28 cellular contexts compared by ENCODE assay signal in the genomic region with DNA sequence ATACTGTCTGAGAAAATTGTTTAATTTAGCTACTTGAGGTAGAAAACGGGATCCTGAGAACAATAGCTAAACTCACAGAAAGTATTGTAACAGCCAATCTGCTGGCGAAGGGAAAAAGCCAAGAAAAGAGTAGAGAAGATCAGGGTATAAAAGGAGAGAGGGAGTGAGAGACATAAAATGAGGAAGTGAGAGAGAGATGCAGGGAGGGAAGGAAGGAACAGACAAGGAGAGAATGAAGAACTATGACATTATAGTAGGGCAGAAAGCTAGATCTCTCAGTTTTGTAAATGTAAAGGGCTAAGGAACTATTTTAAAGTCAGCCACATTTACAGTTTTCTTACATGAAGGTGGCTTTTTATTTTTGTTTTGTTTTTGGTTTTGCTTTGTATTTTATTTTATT. TPM values are rescaled to one million over a fixed set of nuclear protein-coding genes. Genes with fewer than 3 reads are reported as not detected.
DNase-seq lines count a peak whose midpoint lies in the region; ATAC-seq and TF ChIP-seq lines count a peak whose summit lies in the region.
"Had no signal": no experiment of that assay in that cellular context is flagged by ENCODE, and none has a peak within 500 bp of the region (broad histone marks: within the 10 kb centered on the region; RNA-seq: fewer than 3 reads in every experiment).

No MANE protein-coding gene starts in this region.

- H3K36me3 Mint-ChIP-seq in neural progenitor cell, result no peaks in the 10 kb centered on the region
- H3K36me3 Mint-ChIP-seq: CD8-positive, alpha-beta T cell; IgD-negative memory B cell had no signal

- H3F3A ChIP-seq in neural progenitor cell (ENCODE audit: low read depth), result no peaks in the 10 kb centered on the region

- no peak overlapping the region for H3K27ac ChIP-seq in neural progenitor cell
- H3K27ac ChIP-seq: gastrocnemius medialis, lower lobe of right lung, SJSA1, tibial artery had no signal

- ATAC-seq in HG03520 (IDR thresholded peaks at IDR 0.05; ENCODE audit: unreplicated experiment) (no peak), HG02852 (IDR thresholded peaks at IDR 0.05; ENCODE audit: unreplicated experiment) (no peak)
- ATAC-seq: CD8-positive, alpha-beta T cell; gastrocnemius medialis; Panc1 had no signal

- H3K4me3 ChIP-seq in adipocyte (ENCODE audit: low read length) (no peak overlapping the region), neural progenitor cell (no peak overlapping the region)
- H3K4me3 ChIP-seq: gastrocnemius medialis, lower lobe of right lung, SJSA1, tibial artery had no signal

- H3K27me3 ChIP-seq in adipocyte (replicated peaks; ENCODE audit: control insufficient read depth, insufficient read depth, low read length) (no peaks in the 10 kb centered on the region), neural progenitor cell (no peaks in the 10 kb centered on the region)
- H3K27me3 ChIP-seq: gastrocnemius medialis, SJSA1, tibial artery had no signal

- H4K20me1 ChIP-seq in neural progenitor cell (ENCODE audit: low read depth), result no peaks in the 10 kb centered on the region

- no peak overlapping the region for H3K27ac Mint-ChIP-seq in neural progenitor cell
- H3K27ac Mint-ChIP-seq: CD8-positive, alpha-beta T cell; IgD-negative memory B cell; stimulated activated naive CD8-positive, alpha-beta T cell treated with anti-CD3 and anti-CD28 coated beads, Interleukin-15, Interleukin-2, amounts not matched to agents 100 ng/mL and 50 ng/mL, for 24 hours had no signal

- H3K27me3 Mint-ChIP-seq in neural progenitor cell (ENCODE audit: insufficient read depth, low read depth), result no peaks in the 10 kb centered on the region

- H3K79me2 ChIP-seq in neural progenitor cell (ENCODE audit: low read depth), result no peaks in the 10 kb centered on the region

- H3K36me3 ChIP-seq in adipocyte (ENCODE audit: control insufficient read depth, insufficient read depth, low read length, severe bottlenecking) (no peaks in the 10 kb centered on the region), neural progenitor cell (no peaks in the 10 kb centered on the region)
- H3K36me3 ChIP-seq: gastrocnemius medialis, lower lobe of right lung, SJSA1, tibial artery had no signal

- peak; percentile 28 to 40 for DNase-seq in Kasumi-1 (lab: John Stamatoyannopoulos, UW)
- peak; percentile 74 for DNase-seq in NOMO-1 treated with DMSO at 0.1 percent for 48 hours (lab: John Stamatoyannopoulos, UW; ENCODE audit: unreplicated experiment)
- DNase-seq in adipocyte (ENCODE audit: low read depth), result no peak
- DNase-seq in neural progenitor cell (ENCODE audit: low spot score), result no peak
- no peak for DNase-seq in NCI-H526 treated with DMSO at 0.1 percent for 48 hours (lab: John Stamatoyannopoulos, UW)
- DNase-seq in stimulated activated CD4-positive, alpha-beta T cell treated with anti-CD3 and anti-CD28 coated beads, Interleukin-4, amount 100 ng/mL, for 24 hours, result no peak
- DNase-seq: activated naive CD4-positive, alpha-beta T cell treated with Interleukin-2 at 50 U/mL for 16 hours; activated T-cell treated with anti-CD3 and anti-CD28 coated beads, Interleukin-2, amount 50 U/mL, for 48 hours; CD8-positive, alpha-beta T cell; gastrocnemius medialis; H7; kidney; lower lobe of right lung; MM.1S; NCI-H187; NCI-H748 treated with DMSO at 0.1 percent for 48 hours; stimulated activated CD4-positive, alpha-beta T cell treated with anti-CD3 and anti-CD28 coated beads, Interleukin-12 subunit alpha, Interleukin-12 subunit beta, amount 100 ng/mL, for 4 hours; tibial artery had no signal

- no peaks in the 10 kb centered on the region for H3K4me1 Mint-ChIP-seq in neural progenitor cell

- no peak for TF ChIP-seq CTCF in neural progenitor cell (IDR thresholded peaks at IDR 0.05)

- peak overlapping the region; percentile 63 for H2AFZ ChIP-seq in neural progenitor cell (replicated peaks)

- no peaks in the 10 kb centered on the region for H3K9me3 Mint-ChIP-seq in neural progenitor cell
- H3K9me3 Mint-ChIP-seq: CD8-positive, alpha-beta T cell; stimulated activated naive CD8-positive, alpha-beta T cell treated with anti-CD3 and anti-CD28 coated beads, Interleukin-15, Interleukin-2, amounts not matched to agents 100 ng/mL and 50 ng/mL, for 24 hours had no signal

- peak overlapping the region; percentile 67 for H3K9ac ChIP-seq in adipocyte (ENCODE audit: low read length)
- no peak overlapping the region for H3K9ac ChIP-seq in neural progenitor cell

- H3K4me1 ChIP-seq in adipocyte (ENCODE audit: control insufficient read depth, insufficient read depth, low read length), result peaks cover 17% of the 10 kb centered on the region
- H3K4me1 ChIP-seq in neural progenitor cell, result no peaks in the 10 kb centered on the region
- H3K4me1 ChIP-seq: lower lobe of right lung had no signal

- no peak overlapping the region for H3K4me2 ChIP-seq in neural progenitor cell

- no peak overlapping the region for H3K4me3 Mint-ChIP-seq in neural progenitor cell
- H3K4me3 Mint-ChIP-seq: CD8-positive, alpha-beta T cell; IgD-negative memory B cell; stimulated activated naive CD8-positive, alpha-beta T cell treated with anti-CD3 and anti-CD28 coated beads, Interleukin-15, Interleukin-2, amounts not matched to agents 100 ng/mL and 50 ng/mL, for 24 hours had no signal

- H3K9me3 ChIP-seq in adipocyte (ENCODE audit: control insufficient read depth, low read length) (no peaks in the 10 kb centered on the region), neural progenitor cell (ENCODE audit: low read depth) (no peaks in the 10 kb centered on the region)
- H3K9me3 ChIP-seq: gastrocnemius medialis, lower lobe of right lung, SJSA1, tibial artery had no signal

RNA-seq across cellular contexts. Expression of a gene that starts 1.6 kb away (rescaled TPM):
- total RNA-seq in neural progenitor cell (ENCODE audit: low replicate concordance), result not detected in 2 replicates
- total RNA-seq: CD8-positive, alpha-beta T cell; dermis microvascular lymphatic vessel endothelial cell; epithelial cell of proximal tubule; G401; gastrocnemius medialis; H7; kidney; lower lobe of right lung; osteocyte; SJSA1 had no signal

RNA-seq across cellular contexts. Expression of a gene that starts 53.9 kb away (rescaled TPM):
- 35.5 and 64.2 TPM in 2 replicates for total RNA-seq in neural progenitor cell (ENCODE audit: low replicate concordance)

RNA-seq across cellular contexts. Expression of a gene that starts 54.2 kb away (rescaled TPM):
- 57.7 and 69.8 TPM in 2 replicates for total RNA-seq in neural progenitor cell (ENCODE audit: low replicate concordance)

Comparison
In these comparisons a context has a peak if more than half of its experiments do, and no peak if none do; other contexts are left out.
1. DNase-seq: peak in Kasumi-1 (2 of 2) and NOMO-1 treated with DMSO at 0.1 percent for 48 hours (single experiment); none in adipocyte (single experiment), neural progenitor cell (single experiment), NCI-H526 treated with DMSO at 0.1 percent for 48 hours (single experiment) and stimulated activated CD4-positive, alpha-beta T cell treated with anti-CD3 and anti-CD28 coated beads, Interleukin-4, amount 100 ng/mL, for 24 hours (single experiment).